In genomic region chr7:123923599-123923998, GRCh38 we compare ENCODE assay signal across 1 cellular context.
TF ChIP-seq lines count a peak whose summit lies in the region.

No MANE protein-coding gene starts in this region.

TF ChIP-seq in HepG2, 621 proteins besides CTCF, POLR2A, EP300 and RAD21 (continued from another document):
- TF ChIP-seq ZBTB43 (CRISPR knock-in tag; conservative IDR thresholded peaks at IDR 0.05), result no peak
- no peak for TF ChIP-seq KLF16 (CRISPR knock-in tag; IDR thresholded peaks at IDR 0.05)
- TF ChIP-seq ATM (IDR thresholded peaks at IDR 0.05; ENCODE audit: borderline replicate concordance), result no peak
